ENCODE assay signal across 1 cellular context in genomic region chr11:76208829-76209670, GRCh38.
TF ChIP-seq lines count a peak whose summit lies in the region.

No MANE protein-coding gene starts in this region.

TF ChIP-seq in HepG2, 621 proteins besides CTCF, POLR2A, EP300 and RAD21 (continued from another document):
- peak; percentile 36; the same call in 1 of the 2 replicates for TF ChIP-seq ZNF709 (CRISPR knock-in tag; IDR thresholded peaks at IDR 0.05)
- TF ChIP-seq ZSCAN9 (CRISPR knock-in tag; IDR thresholded peaks at IDR 0.05; ENCODE audit: borderline replicate concordance): no peak
- peak; percentile 70; the same call in 1 of the 2 replicates for TF ChIP-seq ZFP90 (CRISPR knock-in tag; IDR thresholded peaks at IDR 0.05; ENCODE audit: borderline replicate concordance)
- no peak for TF ChIP-seq DNMT3B (CRISPR knock-in tag; conservative IDR thresholded peaks at IDR 0.05)
- TF ChIP-seq GATAD2A (CRISPR knock-in tag; IDR thresholded peaks at IDR 0.05): 0 out of 2 replicates have a peak, but pooled peaks have one; percentile 59
- TF ChIP-seq GABPB1 (CRISPR knock-in tag; IDR thresholded peaks at IDR 0.05): peak; percentile 68; the same call in 1 of the 2 replicates
- peak; percentile 3; the same call in 1 of the 2 replicates for TF ChIP-seq REPIN1 (CRISPR knock-in tag; IDR thresholded peaks at IDR 0.05; ENCODE audit: borderline replicate concordance, low read depth)
- TF ChIP-seq ZNF552 (CRISPR knock-in tag; IDR thresholded peaks at IDR 0.05; ENCODE audit: borderline replicate concordance): peak; percentile 62; the same call in 1 of the 2 replicates
- no peak for TF ChIP-seq NBN (conservative IDR thresholded peaks at IDR 0.05)
- TF ChIP-seq ZNF710 (CRISPR knock-in tag; IDR thresholded peaks at IDR 0.05; ENCODE audit: borderline replicate concordance): peak; percentile 78
- peak; percentile 32; the same call in 1 of the 2 replicates for TF ChIP-seq ZBTB7B (CRISPR knock-in tag; IDR thresholded peaks at IDR 0.05)
- peak; percentile 67 for TF ChIP-seq AGO2 (optimal IDR thresholded peaks at IDR 0.05; ENCODE audit: low read depth, low read length)
- 0 out of 2 replicates have a peak, but pooled peaks have one; percentile 88 for TF ChIP-seq FOXO4 (CRISPR knock-in tag; conservative IDR thresholded peaks at IDR 0.05)
- TF ChIP-seq NCOA1 (CRISPR knock-in tag; IDR thresholded peaks at IDR 0.05): 0 out of 2 replicates have a peak, but pooled peaks have one; percentile 32
- TF ChIP-seq ZC3H13 (CRISPR knock-in tag; IDR thresholded peaks at IDR 0.05): no peak
- peak; percentile 13; the same call in 1 of the 2 replicates for TF ChIP-seq ZNF350 (CRISPR knock-in tag; IDR thresholded peaks at IDR 0.05; ENCODE audit: borderline replicate concordance, low read depth)
- no peak for TF ChIP-seq RFXANK (CRISPR knock-in tag; IDR thresholded peaks at IDR 0.05)
- no peak for TF ChIP-seq ZNF569 (CRISPR knock-in tag; IDR thresholded peaks at IDR 0.05; ENCODE audit: borderline replicate concordance)
- 0 out of 2 replicates have a peak, but pooled peaks have one; percentile 54 for TF ChIP-seq NFATC3 (CRISPR knock-in tag; IDR thresholded peaks at IDR 0.05)
- peak; percentile 38; the same call in 1 of the 2 replicates for TF ChIP-seq HOXA3 (CRISPR knock-in tag; IDR thresholded peaks at IDR 0.05)
- TF ChIP-seq THAP9 (CRISPR knock-in tag; IDR thresholded peaks at IDR 0.05; ENCODE audit: borderline replicate concordance): peak; percentile 43; the same call in 1 of the 2 replicates
- 0 out of 2 replicates have a peak, but pooled peaks have one; percentile 45 for TF ChIP-seq ZNF329 (CRISPR knock-in tag; IDR thresholded peaks at IDR 0.05; ENCODE audit: low read depth)
- TF ChIP-seq ZNF543 (CRISPR knock-in tag; IDR thresholded peaks at IDR 0.05): no peak
- peak; percentile 49 for TF ChIP-seq SPEN (CRISPR knock-in tag; IDR thresholded peaks at IDR 0.05; ENCODE audit: low read depth)
